ENCODE assay signal across 13 cellular contexts in genomic region chr10:112360308-112361270, GRCh38. TPM values are rescaled to one million over a fixed set of nuclear protein-coding genes. Genes with fewer than 3 reads are reported as not detected.
DNase-seq lines count a peak whose midpoint lies in the region; ATAC-seq and TF ChIP-seq lines count a peak whose summit lies in the region.
"Had no signal": no experiment of that assay in that cellular context is flagged by ENCODE, and none has a peak within 500 bp of the region (broad histone marks: within the 10 kb centered on the region; RNA-seq: fewer than 3 reads in every experiment).

No MANE protein-coding gene starts in this region.

- TF ChIP-seq CTCF in fibroblast of mammary gland (conservative IDR thresholded peaks at IDR 0.05; ENCODE audit: control insufficient read depth, insufficient read depth, low read depth, low read length), result no peak
- no peak for TF ChIP-seq CTCF in neural progenitor cell (IDR thresholded peaks at IDR 0.05)

- ATAC-seq in HG02763 (IDR thresholded peaks at IDR 0.05; ENCODE audit: unreplicated experiment) (no peak), GM21529 (IDR thresholded peaks at IDR 0.05; ENCODE audit: unreplicated experiment) (no peak)

- peaks cover 3% of the 10 kb centered on the region for H3K27me3 Mint-ChIP-seq in neural progenitor cell (ENCODE audit: insufficient read depth, low read depth)

- no peak overlapping the region for H3K27ac ChIP-seq in neural progenitor cell
- H3K27ac ChIP-seq: pancreas had no signal

- peaks cover 6% of the 10 kb centered on the region for H3K4me1 ChIP-seq in neural progenitor cell
- H3K4me1 ChIP-seq: pancreas had no signal

- H3K4me1 Mint-ChIP-seq in neural progenitor cell, result peaks cover 7% of the 10 kb centered on the region
- H3K4me1 Mint-ChIP-seq: IgD-negative memory B cell had no signal

- peak overlapping the region; percentile 58 for H2AFZ ChIP-seq in neural progenitor cell (replicated peaks)

- no peaks in the 10 kb centered on the region for H4K20me1 ChIP-seq in neural progenitor cell (ENCODE audit: low read depth)

- H3K36me3 Mint-ChIP-seq in neural progenitor cell, result no peaks in the 10 kb centered on the region

- no peaks in the 10 kb centered on the region for H3F3A ChIP-seq in neural progenitor cell (ENCODE audit: low read depth)

- no peaks in the 10 kb centered on the region for H3K27me3 ChIP-seq in neural progenitor cell
- H3K27me3 ChIP-seq: pancreas had no signal

- no peak overlapping the region for H3K4me2 ChIP-seq in neural progenitor cell

- H3K9ac ChIP-seq in neural progenitor cell, result no peak overlapping the region

- no peaks in the 10 kb centered on the region for H3K36me3 ChIP-seq in neural progenitor cell
- H3K36me3 ChIP-seq: pancreas had no signal

- no peaks in the 10 kb centered on the region for H3K79me2 ChIP-seq in neural progenitor cell (ENCODE audit: low read depth)

- no peaks in the 10 kb centered on the region for H3K9me3 Mint-ChIP-seq in neural progenitor cell
- H3K9me3 Mint-ChIP-seq: activated T-cell treated with anti-CD3 and anti-CD28 coated beads, Interleukin-2, amount 50 U/mL, for 24 hours; IgD-negative memory B cell had no signal

- peak; percentile 79 for DNase-seq in A172 (ENCODE audit: low spot score)
- DNase-seq in RPMI7951 (ENCODE audit: low read depth), result peak; percentile 70
- peak; percentile 70 for DNase-seq in fibroblast of mammary gland (ENCODE audit: low read depth)
- no peak for DNase-seq in neural progenitor cell (ENCODE audit: low spot score)
- no peak for DNase-seq in DMS79 (lab: John Stamatoyannopoulos, UW)
- DNase-seq in OCI-M1 (lab: John Stamatoyannopoulos, UW), result no peak
- DNase-seq: ACHN; activated T-cell treated with anti-CD3 and anti-CD28 coated beads, Interleukin-2, amount 50 U/mL, for 24 hours; pancreas had no signal

- H3K4me3 Mint-ChIP-seq in neural progenitor cell, result no peak overlapping the region
- H3K4me3 Mint-ChIP-seq: activated T-cell treated with anti-CD3 and anti-CD28 coated beads, Interleukin-2, amount 50 U/mL, for 24 hours; IgD-negative memory B cell had no signal

- H3K4me3 ChIP-seq in fibroblast of mammary gland (ENCODE audit: control insufficient read depth, low read depth, low read length) (no peak overlapping the region), neural progenitor cell (no peak overlapping the region)
- H3K4me3 ChIP-seq: pancreas had no signal

- no peaks in the 10 kb centered on the region for H3K9me3 ChIP-seq in neural progenitor cell (ENCODE audit: low read depth)
- H3K9me3 ChIP-seq: pancreas had no signal

- H3K27ac Mint-ChIP-seq in neural progenitor cell, result no peak overlapping the region
- H3K27ac Mint-ChIP-seq: activated T-cell treated with anti-CD3 and anti-CD28 coated beads, Interleukin-2, amount 50 U/mL, for 24 hours had no signal

RNA-seq across cellular contexts. Expression of gene ACSL5, which starts 13.3 kb away (rescaled TPM):
- total RNA-seq in A172 (2014; rRNA removed; shearing (Covaris generic)), result 0.91 and 0.96 TPM in 2 replicates
- 18.5 TPM in 2 replicates for total RNA-seq in RPMI7951 (2014; rRNA removed; shearing (Covaris generic))
- not detected in 2 replicates for total RNA-seq in neural progenitor cell (ENCODE audit: low replicate concordance)
- total RNA-seq: NCI-H460 had no signal

Comparison
In these comparisons a context has a peak if more than half of its experiments do, and no peak if none do; other contexts are left out.
1. DNase-seq: peak in A172 (single experiment), RPMI7951 (single experiment) and fibroblast of mammary gland (single experiment); none in neural progenitor cell (single experiment), DMS79 (single experiment) and OCI-M1 (single experiment).